Comparison of ENCODE assay signal across 26 cellular contexts in the genomic region with DNA sequence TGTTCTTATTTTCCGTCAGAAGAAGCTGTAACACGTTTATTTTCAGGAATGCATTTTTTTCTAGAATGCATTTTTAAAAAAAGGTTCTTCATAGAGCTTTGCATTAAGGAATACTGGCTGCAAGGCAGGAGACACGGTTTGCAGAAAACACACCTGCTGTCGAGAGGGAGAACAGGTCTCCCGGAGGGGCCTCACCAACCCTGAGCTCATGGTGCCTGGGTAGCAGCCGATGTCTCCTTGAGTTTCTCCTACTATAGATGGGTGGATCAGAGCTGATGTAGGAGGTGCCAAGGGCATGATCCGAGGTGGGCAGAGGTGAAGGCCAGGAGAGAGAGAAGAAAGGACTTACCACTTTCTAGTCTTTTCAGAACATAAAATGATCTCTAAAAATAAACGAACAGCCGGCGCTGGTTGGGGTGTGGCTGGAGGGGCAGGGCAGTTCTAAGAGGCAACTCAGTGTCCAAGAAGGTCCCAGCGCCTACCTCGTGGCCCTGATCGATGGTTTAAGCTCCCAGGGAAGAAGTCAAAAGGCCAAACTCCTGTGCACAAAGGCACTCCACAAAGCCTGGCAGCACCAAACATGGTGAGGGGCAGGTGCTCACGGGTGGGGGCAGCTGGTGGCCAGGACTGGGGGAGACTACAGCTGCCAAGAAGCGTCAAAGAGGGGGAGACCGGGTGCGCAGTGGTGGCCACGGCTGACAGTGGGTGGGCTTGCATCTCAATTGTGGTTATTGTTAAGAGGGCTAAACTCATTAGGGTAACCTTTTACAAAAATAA. TPM values are rescaled to one million over a fixed set of nuclear protein-coding genes. Genes with fewer than 3 reads are reported as not detected.
A peak's percentile ranks its signal among the peaks of the same experiment; 100 is the strongest.
DNase-seq lines count a peak whose midpoint lies in the region; ATAC-seq and TF ChIP-seq lines count a peak whose summit lies in the region.
"Had no signal": no experiment of that assay in that cellular context is flagged by ENCODE, and none has a peak within 500 bp of the region (broad histone marks: within the 10 kb centered on the region; RNA-seq: fewer than 3 reads in every experiment).

No MANE protein-coding gene starts in this region.

- no peaks in the 10 kb centered on the region for H3K9me3 ChIP-seq in neuronal stem cell (replicated peaks in 1 of 2; ENCODE audit: control insufficient read depth in 2 of 2, insufficient read depth in 1 of 2, low read depth in 1 of 2, low read length in 2 of 2)
- H3K9me3 ChIP-seq in aorta (ENCODE audit: control insufficient read depth, low read length): no peaks in the 10 kb centered on the region
- H3K9me3 ChIP-seq: ascending aorta, prostate gland had no signal

- H4K91ac ChIP-seq in neuronal stem cell (ENCODE audit: low read depth, low read length, poor library complexity): no peak overlapping the region

- H3K27me3 ChIP-seq in neuronal stem cell (ENCODE audit: control insufficient read depth in 3 of 3, insufficient read depth in 3 of 3, low read depth in 1 of 3, low read length in 3 of 3): no peaks in the 10 kb centered on the region
- H3K27me3 ChIP-seq in aorta (ENCODE audit: control insufficient read depth in 1 of 2, insufficient read depth in 2 of 2, low read length in 1 of 2): no peaks in the 10 kb centered on the region
- H3K27me3 ChIP-seq: ascending aorta, foreskin keratinocyte had no signal

- H3K36me3 ChIP-seq in neuronal stem cell (replicated peaks in 1 of 2; ENCODE audit: control insufficient read depth in 2 of 2, insufficient read depth in 2 of 2, low read length in 2 of 2) (no peaks in the 10 kb centered on the region), aorta (ENCODE audit: control insufficient read depth in 1 of 2, insufficient read depth in 2 of 2, low read length in 1 of 2) (no peaks in the 10 kb centered on the region)
- H3K36me3 ChIP-seq: ascending aorta, prostate gland had no signal

- peaks cover 4% of the 10 kb centered on the region for H3K27me3 Mint-ChIP-seq in endothelial cell (ENCODE audit: unreplicated experiment)
- H3K27me3 Mint-ChIP-seq: CD4-positive, alpha-beta T cell; naive thymus-derived CD4-positive, alpha-beta T cell had no signal

- H3K23ac ChIP-seq in neuronal stem cell (ENCODE audit: low read depth, low read length, poor library complexity): no peak overlapping the region

- H2BK5ac ChIP-seq in neuronal stem cell (ENCODE audit: low read length): no peak overlapping the region

- H3K18ac ChIP-seq in neuronal stem cell (ENCODE audit: low read length): no peak overlapping the region

- H3K9me3 Mint-ChIP-seq in endothelial cell (ENCODE audit: unreplicated experiment): no peaks in the 10 kb centered on the region
- H3K9me3 Mint-ChIP-seq: activated naive CD4-positive, alpha-beta T cell treated with anti-CD3 and anti-CD28 coated beads, Interleukin-2, amount 50 U/mL, for 72 hours; activated T-cell treated with anti-CD3 and anti-CD28 coated beads, Interleukin-2, amount 50 U/mL, for 4 hours; CD4-positive, alpha-beta T cell; GM23338; naive thymus-derived CD4-positive, alpha-beta T cell had no signal

- H3K27ac Mint-ChIP-seq in endothelial cell (ENCODE audit: unreplicated experiment): no peak overlapping the region
- H3K27ac Mint-ChIP-seq: activated CD8-positive, alpha-beta T cell treated with anti-CD3 and anti-CD28 coated beads, Interleukin-2, amount 10 ng/mL, durations not matched to agents 7 days and 5 days; CD4-positive, alpha-beta T cell; GM23338 had no signal

- H3K36me3 Mint-ChIP-seq in endothelial cell (ENCODE audit: low read depth, unreplicated experiment): no peaks in the 10 kb centered on the region
- H3K36me3 Mint-ChIP-seq: activated naive CD4-positive, alpha-beta T cell treated with anti-CD3 and anti-CD28 coated beads, Interleukin-2, amount 50 U/mL, for 72 hours; naive thymus-derived CD4-positive, alpha-beta T cell had no signal

- no peak for ATAC-seq in aorta (ENCODE audit: low FRiP score)
- ATAC-seq in HG03521 (IDR thresholded peaks at IDR 0.05; ENCODE audit: unreplicated experiment): no peak
- ATAC-seq: activated CD4-positive, CD25-positive, alpha-beta regulatory T cell treated with anti-CD3 and anti-CD28 coated beads, Interleukin-2, amount 50 U/mL, for 24 hours; activated CD8-positive, alpha-beta T cell treated with anti-CD3 and anti-CD28 coated beads, Interleukin-2, amount 10 ng/mL, durations not matched to agents 7 days and 5 days; activated naive CD4-positive, alpha-beta T cell treated with anti-CD3 and anti-CD28 coated beads, Interleukin-2, amount 50 U/mL, for 72 hours; activated T-cell treated with anti-CD3 and anti-CD28 coated beads, Interleukin-2, amount 50 U/mL, for 4 hours; foreskin keratinocyte; GM23338; naive thymus-derived CD4-positive, alpha-beta T cell; stimulated activated naive CD8-positive, alpha-beta T cell treated with anti-CD3 and anti-CD28 coated beads, Interleukin-15, Interleukin-2, amounts not matched to agents 100 U/mL and 50 U/mL, for 24 hours had no signal

- H2AFZ ChIP-seq in neuronal stem cell (ENCODE audit: low read length): no peak overlapping the region
- H2AFZ ChIP-seq: GM23338 had no signal

- intact Hi-C loops in aorta (cut with DNase I): no loop called here

- H3K27ac ChIP-seq in neuronal stem cell (replicated peaks; ENCODE audit: low read length): no peak overlapping the region
- no peak overlapping the region for H3K27ac ChIP-seq in aorta (ENCODE audit: low read depth in 1 of 2, low read length in 2 of 2)
- H3K27ac ChIP-seq: ascending aorta, foreskin keratinocyte, prostate gland had no signal

- H2BK120ac ChIP-seq in neuronal stem cell (ENCODE audit: low read depth, low read length): no peak overlapping the region

- peaks cover 3 to 8% of the 10 kb centered on the region in 2 donors for H3K4me1 ChIP-seq in neuronal stem cell (ENCODE audit: control insufficient read depth in 2 of 2, insufficient read depth in 1 of 2, low read depth in 1 of 2, low read length in 2 of 2)
- H3K4me1 ChIP-seq in aorta (ENCODE audit: control insufficient read depth in 1 of 2, insufficient read depth in 2 of 2, low read length in 2 of 2): no peaks in the 10 kb centered on the region
- H3K4me1 ChIP-seq: foreskin keratinocyte, prostate gland had no signal

- peak overlapping the region; percentile 20 for H2AK5ac ChIP-seq in neuronal stem cell (ENCODE audit: low read depth, low read length)

- no peak for TF ChIP-seq CTCF in endothelial cell (IDR thresholded peaks at IDR 0.05; ENCODE audit: unreplicated experiment)

- H3K4me1 Mint-ChIP-seq in endothelial cell (ENCODE audit: unreplicated experiment): no peaks in the 10 kb centered on the region
- H3K4me1 Mint-ChIP-seq: GM23338 had no signal

- no CpG with 5 or more reads among the region's 18 CpGs for WGBS in neuronal stem cell (ENCODE audit: extremely low coverage in 2 of 2, insufficient read length in 2 of 2, insufficient replicate concordance in 1 of 2), 2 donors
- WGBS in aorta, 2 donors: 90 to 93% methylated on average over 18 of the region's 18 CpGs

- H3K79me1 ChIP-seq in neuronal stem cell (ENCODE audit: low read depth, low read length): peaks cover 2% of the 10 kb centered on the region

- peak overlapping the region; percentile 54 for H3K9ac ChIP-seq in neuronal stem cell (ENCODE audit: low read depth, low read length, poor library complexity)

- H3K4me2 ChIP-seq in neuronal stem cell (ENCODE audit: insufficient read depth, low read length, poor library complexity, severe bottlenecking): no peak overlapping the region
- H3K4me2 ChIP-seq: GM23338 had no signal

- H3K4me3 ChIP-seq in neuronal stem cell (ENCODE audit: low read length in 2 of 2) (no peak overlapping the region), aorta (ENCODE audit: low read length in 2 of 2) (no peak overlapping the region)
- H3K4me3 ChIP-seq: ascending aorta, GM23338, prostate gland had no signal

- no peak overlapping the region for H2BK12ac ChIP-seq in neuronal stem cell (ENCODE audit: low read length)

- peak overlapping the region; percentile 31 for H3K4me3 Mint-ChIP-seq in endothelial cell (ENCODE audit: unreplicated experiment)
- H3K4me3 Mint-ChIP-seq: activated CD8-positive, alpha-beta T cell treated with anti-CD3 and anti-CD28 coated beads, Interleukin-2, amount 10 ng/mL, durations not matched to agents 7 days and 5 days; activated T-cell treated with anti-CD3 and anti-CD28 coated beads, Interleukin-2, amount 50 U/mL, for 4 hours; CD4-positive, alpha-beta T cell; GM23338; naive thymus-derived CD4-positive, alpha-beta T cell had no signal

- H3K4ac ChIP-seq in neuronal stem cell (ENCODE audit: low read length): no peak overlapping the region

- no peak overlapping the region for H3K14ac ChIP-seq in neuronal stem cell (ENCODE audit: low read length)

- H2BK15ac ChIP-seq in neuronal stem cell (ENCODE audit: low read length): no peak overlapping the region

- no peak overlapping the region for H4K8ac ChIP-seq in neuronal stem cell (ENCODE audit: low read depth, low read length)

- peak; percentile 0 for DNase-seq in stimulated activated CD4-positive, alpha-beta T cell treated with anti-CD3 and anti-CD28 coated beads, Interleukin-1b, Interleukin-23, amount 100 ng/mL, for 48 hours
- no peak for DNase-seq in stimulated activated CD4-positive, alpha-beta T cell treated with anti-CD3 and anti-CD28 coated beads, Interleukin-4, amount 100 ng/mL, for 4 hours
- DNase-seq in endothelial cell (ENCODE audit: low spot score) (no peak), neuronal stem cell (ENCODE audit: low spot score) (no peak), aorta (peak; percentile 26 to 46), cerebellum (ENCODE audit: low spot score) (no peak), SKM-1 treated with dmso at 0.1 percent for 144 hours (lab: John Stamatoyannopoulos, UW; ENCODE audit: unreplicated experiment) (no peak)
- DNase-seq: activated CD8-positive, alpha-beta T cell treated with anti-CD3 and anti-CD28 coated beads, Interleukin-2, amount 10 ng/mL, durations not matched to agents 7 days and 5 days; activated T-cell treated with anti-CD3 and anti-CD28 coated beads, Interleukin-2, amount 50 U/mL, for 4 hours; CD4-positive, alpha-beta T cell; cerebellar nuclear complex; DMS 273 treated with DMSO at 0.1 percent for 48 hours; effector CD4-positive, alpha-beta T cell; foreskin keratinocyte; hypothalamus; MM.1S; NCI-H1436 treated with DMSO at 0.1 percent for 48 hours; stimulated activated CD4-positive, alpha-beta T cell treated with anti-CD3 and anti-CD28 coated beads, Interleukin-2, amount 100 ng/mL, for 24 hours; stimulated activated naive CD8-positive, alpha-beta T cell treated with anti-CD3 and anti-CD28 coated beads, Interleukin-15, Interleukin-2, amounts not matched to agents 100 U/mL and 50 U/mL, for 24 hours had no signal

RNA-seq across cellular contexts. Expression of a gene that starts 12.2 kb away (rescaled TPM):
- total RNA-seq in endothelial cell (ENCODE audit: unreplicated experiment) (12.1 TPM), aorta (10 to 100 TPM in 1 of 2 donors, 1 to 10 TPM in 1; 4.7 to 12.0 TPM), cerebellum (18.0 TPM)
- polyA plus RNA-seq in neuronal stem cell (2013, experiment 1 of 2): 7.1 TPM
- polyA plus RNA-seq in neuronal stem cell (2013, experiment 2 of 2): 7.9 TPM
- 1 to 10 TPM in 1 of 2 donors, under 1 TPM in 1; 0.50 to 9.0 TPM for polyA plus RNA-seq in aorta

RNA-seq across cellular contexts. Expression of a gene that starts 12.5 kb away (rescaled TPM):
- total RNA-seq in endothelial cell (ENCODE audit: unreplicated experiment) (141 TPM), aorta (10 to 100 TPM; 91.0 to 99.8 TPM), cerebellum (32.4 TPM)
- polyA plus RNA-seq in neuronal stem cell (2013, experiment 1 of 2): 63.2 TPM
- 64.3 TPM for polyA plus RNA-seq in neuronal stem cell (2013, experiment 2 of 2)
- polyA plus RNA-seq in aorta: 10 to 100 TPM; 41.1 to 75.8 TPM

RNA-seq across cellular contexts. Expression of a gene that starts 33.2 kb away (rescaled TPM):
- total RNA-seq in endothelial cell (ENCODE audit: unreplicated experiment): 25.4 TPM
- 12.4 TPM for polyA plus RNA-seq in neuronal stem cell (2013, experiment 1 of 2)
- 12.5 TPM for polyA plus RNA-seq in neuronal stem cell (2013, experiment 2 of 2)
- total RNA-seq in aorta: 10 to 100 TPM in 1 of 2 donors, 1 to 10 TPM in 1; 9.8 to 13.1 TPM
- polyA plus RNA-seq in aorta: 10 to 100 TPM in 1 of 2 donors, 1 to 10 TPM in 1; 4.0 to 15.3 TPM
- 14.1 TPM for total RNA-seq in cerebellum

Comparison
In these comparisons a context has a peak if more than half of its experiments do, and no peak if none do; other contexts are left out.
1. DNase-seq: peak in stimulated activated CD4-positive, alpha-beta T cell treated with anti-CD3 and anti-CD28 coated beads, Interleukin-1b, Interleukin-23, amount 100 ng/mL, for 48 hours (single experiment) and aorta (2 of 2); none in stimulated activated CD4-positive, alpha-beta T cell treated with anti-CD3 and anti-CD28 coated beads, Interleukin-4, amount 100 ng/mL, for 4 hours (0 of 2), endothelial cell (single experiment), neuronal stem cell (single experiment), cerebellum (single experiment) and SKM-1 treated with dmso at 0.1 percent for 144 hours (single experiment).